In genomic region chr5:137344723-137345322, GRCh38 we compare ENCODE assay signal across 8 cellular contexts.
A peak's percentile ranks its signal among the peaks of the same experiment; 100 is the strongest.
DNase-seq lines count a peak whose midpoint lies in the region; ATAC-seq and TF ChIP-seq lines count a peak whose summit lies in the region.

No MANE protein-coding gene starts in this region.

- peak; percentile 21 to 36 (median 31) for TF ChIP-seq CTCF in tibial nerve (IDR thresholded peaks at IDR 0.05)

- no peaks in the 10 kb centered on the region for H3K4me1 Mint-ChIP-seq in activated naive CD8-positive, alpha-beta T cell treated with anti-CD3 and anti-CD28 coated beads, Interleukin-2, amount 50 U/mL, for 24 hours

- H3K9me3 Mint-ChIP-seq in activated naive CD8-positive, alpha-beta T cell treated with anti-CD3 and anti-CD28 coated beads, Interleukin-2, amount 50 U/mL, for 24 hours: no peaks in the 10 kb centered on the region

- H3K27ac ChIP-seq in tibial nerve: no peak overlapping the region

- 36 to 40% methylated on average over 6 of the region's 6 CpGs for WGBS in tibial nerve, 2 donors

- DNase-seq in A172 (ENCODE audit: low spot score) (peak; percentile 48), ELF-1 (ENCODE audit: low read depth, low spot score) (peak; percentile 57), NCI-H1694 treated with DMSO at 0.1 percent for 48 hours (lab: John Stamatoyannopoulos, UW) (peak; percentile 48), iPS-NIHi11 (ENCODE audit: low spot score) (peak; percentile 50), tibial nerve (ENCODE audit: low spot score in 2 of 2) (peak; percentile 21 to 41)
- peak; percentile 18 for DNase-seq in activated naive CD8-positive, alpha-beta T cell treated with anti-CD3 and anti-CD28 coated beads, Interleukin-2, amount 50 U/mL, for 24 hours
- DNase-seq in NK-92 treated with Interleukin-12 subunit alpha and Interleukin-12 subunit beta, amount 100 ng/mL, for 24 hours (lab: John Stamatoyannopoulos, UW): no peak

- no peaks in the 10 kb centered on the region for H3K36me3 ChIP-seq in tibial nerve

- no peak overlapping the region for H3K4me3 ChIP-seq in tibial nerve

- no peaks in the 10 kb centered on the region for H3K4me1 ChIP-seq in tibial nerve

- no peaks in the 10 kb centered on the region for H3K36me3 Mint-ChIP-seq in activated naive CD8-positive, alpha-beta T cell treated with anti-CD3 and anti-CD28 coated beads, Interleukin-2, amount 50 U/mL, for 24 hours (ENCODE audit: low read depth)

- no peak for TF ChIP-seq EP300 in tibial nerve (IDR thresholded peaks at IDR 0.05)

- H3K27ac Mint-ChIP-seq in activated naive CD8-positive, alpha-beta T cell treated with anti-CD3 and anti-CD28 coated beads, Interleukin-2, amount 50 U/mL, for 24 hours: no peak overlapping the region

- no peak for TF ChIP-seq POLR2A in tibial nerve (IDR thresholded peaks at IDR 0.05)

- no peak for ATAC-seq in activated naive CD8-positive, alpha-beta T cell treated with anti-CD3 and anti-CD28 coated beads, Interleukin-2, amount 50 U/mL, for 24 hours
- ATAC-seq in GM21515 (IDR thresholded peaks at IDR 0.05; ENCODE audit: unreplicated experiment): no peak

- no peaks in the 10 kb centered on the region for H3K27me3 ChIP-seq in tibial nerve

- H3K4me3 Mint-ChIP-seq in activated naive CD8-positive, alpha-beta T cell treated with anti-CD3 and anti-CD28 coated beads, Interleukin-2, amount 50 U/mL, for 24 hours: no peak overlapping the region

- H3K27me3 Mint-ChIP-seq in activated naive CD8-positive, alpha-beta T cell treated with anti-CD3 and anti-CD28 coated beads, Interleukin-2, amount 50 U/mL, for 24 hours: no peaks in the 10 kb centered on the region

- H3K9me3 ChIP-seq in tibial nerve: no peaks in the 10 kb centered on the region
